ENCODE assay signal across 11 cellular contexts in genomic region chr15:58361291-58361759, GRCh38.
DNase-seq lines count a peak whose midpoint lies in the region; ATAC-seq, FAIRE-seq and TF ChIP-seq lines count a peak whose summit lies in the region.
"Had no signal": no experiment of that assay in that cellular context is flagged by ENCODE, and none has a peak within 500 bp of the region (broad histone marks: within the 10 kb centered on the region; RNA-seq: fewer than 3 reads in every experiment).

No MANE protein-coding gene starts in this region.

- H3K27me3 ChIP-seq in K562 (ENCODE audit: control insufficient read depth in 2 of 2, insufficient read depth in 2 of 2, low read length in 2 of 2), result no peaks in the 10 kb centered on the region
- H3K27me3 ChIP-seq: heart left ventricle had no signal

- CTCF ChIA-PET in K562 (lab: Yijun Ruan, JAX; ENCODE audit: low intra/inter-chr PET ratio), result no interaction called here

- no peaks in the 10 kb centered on the region for H3K36me3 ChIP-seq in K562 (ENCODE audit: control insufficient read depth, insufficient read depth, low read length)
- H3K36me3 ChIP-seq: heart left ventricle had no signal

- H3K9ac ChIP-seq in K562 (ENCODE audit: insufficient read depth in 1 of 2, low read depth in 2 of 2, low read length in 2 of 2), result no peak overlapping the region

- peak overlapping the region; percentile 38; the same call in 1 of the 2 replicates for H2AFZ ChIP-seq in K562 (ENCODE audit: low read depth, low read length)

- no peaks in the 10 kb centered on the region for H3K79me2 ChIP-seq in K562 (ENCODE audit: control insufficient read depth, insufficient read depth, low read length)

- TF ChIP-seq CTCF in K562 (IDR thresholded peaks at IDR 0.05 in 2 of 3, conservative IDR thresholded peaks at IDR 0.05 in 1 of 3; ENCODE audit: insufficient read depth in 2 of 3, low read depth in 1 of 3, low read length in 3 of 3), result no peak

- H4K20me1 ChIP-seq in K562 (replicated peaks; ENCODE audit: control insufficient read depth, insufficient read depth, low read length), result no peaks in the 10 kb centered on the region

- DNase-seq in EH (ENCODE audit: low read depth) (peak; percentile 98), MV-4-11 (lab: John Stamatoyannopoulos, UW) (peak; percentile 85), K562 (ENCODE audit: extremely low read depth in 1 of 4, low spot score in 3 of 4) (no peak), myocyte (ENCODE audit: low read depth) (peak; percentile 66), putamen (ENCODE audit: low spot score) (no peak)
- DNase-seq in effector CD8-positive, alpha-beta T cell (lab: John Stamatoyannopoulos, UW), result no peak
- DNase-seq: activated naive CD8-positive, alpha-beta T cell treated with anti-CD3 and anti-CD28 coated beads, Interleukin-2, amount 50 U/mL, for 24 hours; heart left ventricle; nephron progenitor cell had no signal

- no peak for FAIRE-seq in K562 (lab: Jason Lieb, UNC)

- 78% methylated on average over 5 of the region's 5 CpGs for WGBS in K562 (ENCODE audit: insufficient coverage, low coverage, missing lambda C conversion rate)

- no peaks in the 10 kb centered on the region for H3K9me3 ChIP-seq in K562 (replicated peaks; ENCODE audit: control insufficient read depth, insufficient read depth, low read depth, low read length)

- no peak overlapping the region for H3K4me2 ChIP-seq in K562 (ENCODE audit: insufficient read depth, low read length)

- POLR2A ChIA-PET in K562 (lab: Yijun Ruan, JAX), result interaction anchor here (0.6 kb wide), 1 partner anchor 381 kb away, joined by 3 read pairs; no protein-coding TSS in a partner anchor

- no peak for TF ChIP-seq POLR2A in K562 (conservative IDR thresholded peaks at IDR 0.05)

- no peak for TF ChIP-seq RAD21 in K562 (CRISPR knock-in tag; conservative IDR thresholded peaks at IDR 0.05 in 1 of 2, IDR thresholded peaks at IDR 0.05 in 1 of 2)

- no peak for TF ChIP-seq EP300 in K562 (IDR thresholded peaks at IDR 0.05; ENCODE audit: low read length)

- H3K4me1 ChIP-seq in K562 (replicated peaks in 1 of 2; ENCODE audit: control insufficient read depth in 2 of 2, insufficient read depth in 2 of 2, low read length in 2 of 2), result peaks cover 3 to 21% of the 10 kb centered on the region in 2 experiments; a peak in 4 of 5 replicates

- no peak for ATAC-seq in K562
- no peak for ATAC-seq in HG02610 (IDR thresholded peaks at IDR 0.05; ENCODE audit: unreplicated experiment)
- no peak for ATAC-seq in SK-N-SH treated with all-trans-retinoic acid at 6 μM for 48 hours
- ATAC-seq: activated naive CD8-positive, alpha-beta T cell treated with anti-CD3 and anti-CD28 coated beads, Interleukin-2, amount 50 U/mL, for 24 hours had no signal

- no peaks in the 10 kb centered on the region for H3K9me1 ChIP-seq in K562 (ENCODE audit: control insufficient read depth, insufficient read depth, low read length)

- H3K4me3 ChIP-seq in K562, result no peak overlapping the region
- H3K4me3 ChIP-seq: heart left ventricle had no signal

- no TSS peak for BruUV-seq in K562 (replicated peaks; lab: Mats Ljungman, UMichigan)

- intact Hi-C loops in K562 (cut with micrococcal nuclease), result no loop called here

- H3K27ac ChIP-seq in K562 (ENCODE audit: extremely low read depth, low read depth, low read length), result no peak overlapping the region
- H3K27ac ChIP-seq: heart left ventricle had no signal

- in situ Hi-C loops in K562 (cut with MboI), result no loop called here

TF ChIP-seq in K562, 482 proteins besides CTCF, POLR2A, EP300 and RAD21 (continues in another document):
- TF ChIP-seq NCOA1 (IDR thresholded peaks at IDR 0.05; ENCODE audit: low read depth), result no peak
- no peak for TF ChIP-seq TEAD4 (IDR thresholded peaks at IDR 0.05; ENCODE audit: low read length)
- TF ChIP-seq TEAD4 (CRISPR knock-in tag; IDR thresholded peaks at IDR 0.05; ENCODE audit: borderline replicate concordance), result no peak
- TF ChIP-seq DLX4 (CRISPR knock-in tag; IDR thresholded peaks at IDR 0.05), result no peak
- TF ChIP-seq, protein P1, sequence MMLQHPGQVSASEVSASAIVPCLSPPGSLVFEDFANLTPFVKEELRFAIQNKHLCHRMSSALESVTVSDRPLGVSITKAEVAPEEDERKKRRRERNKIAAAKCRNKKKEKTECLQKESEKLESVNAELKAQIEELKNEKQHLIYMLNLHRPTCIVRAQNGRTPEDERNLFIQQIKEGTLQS (IDR thresholded peaks at IDR 0.05), result peak; percentile 55; the same call in 1 of the 2 replicates
- TF ChIP-seq, protein P1 (CRISPR knock-in tag; conservative IDR thresholded peaks at IDR 0.05), result no peak
- peak; percentile 67; the same call in 1 of the 2 replicates for TF ChIP-seq ATF7 (IDR thresholded peaks at IDR 0.05)
- TF ChIP-seq CEBPB (tag; IDR thresholded peaks at IDR 0.05), result peak; percentile 94
- TF ChIP-seq ZNF766 (CRISPR knock-in tag; conservative IDR thresholded peaks at IDR 0.05), result 0 out of 2 replicates have a peak, but pooled peaks have one; percentile 45
- TF ChIP-seq HEY1 (CRISPR knock-in tag; IDR thresholded peaks at IDR 0.05; ENCODE audit: borderline replicate concordance), result no peak
- peak; percentile 63 for TF ChIP-seq CEBPG (CRISPR knock-in tag; IDR thresholded peaks at IDR 0.05)
- peak; percentile 66 to 91 for TF ChIP-seq CEBPG (tag; conservative IDR thresholded peaks at IDR 0.05 in 1 of 2, IDR thresholded peaks at IDR 0.05 in 1 of 2)
- TF ChIP-seq SMARCB1 (IDR thresholded peaks at IDR 0.05; ENCODE audit: insufficient read length, low read depth), result no peak
- no peak for TF ChIP-seq IRF9 (tag; IDR thresholded peaks at IDR 0.05)
- no peak for TF ChIP-seq FOS (IDR thresholded peaks at IDR 0.05; ENCODE audit: extremely low read depth, insufficient read length)

TF ChIP-seq in SK-N-SH treated with all-trans-retinoic acid at 6 μM for 48 hours, 23 proteins besides CTCF, POLR2A, EP300 and RAD21:
- TF ChIP-seq, protein P2, sequence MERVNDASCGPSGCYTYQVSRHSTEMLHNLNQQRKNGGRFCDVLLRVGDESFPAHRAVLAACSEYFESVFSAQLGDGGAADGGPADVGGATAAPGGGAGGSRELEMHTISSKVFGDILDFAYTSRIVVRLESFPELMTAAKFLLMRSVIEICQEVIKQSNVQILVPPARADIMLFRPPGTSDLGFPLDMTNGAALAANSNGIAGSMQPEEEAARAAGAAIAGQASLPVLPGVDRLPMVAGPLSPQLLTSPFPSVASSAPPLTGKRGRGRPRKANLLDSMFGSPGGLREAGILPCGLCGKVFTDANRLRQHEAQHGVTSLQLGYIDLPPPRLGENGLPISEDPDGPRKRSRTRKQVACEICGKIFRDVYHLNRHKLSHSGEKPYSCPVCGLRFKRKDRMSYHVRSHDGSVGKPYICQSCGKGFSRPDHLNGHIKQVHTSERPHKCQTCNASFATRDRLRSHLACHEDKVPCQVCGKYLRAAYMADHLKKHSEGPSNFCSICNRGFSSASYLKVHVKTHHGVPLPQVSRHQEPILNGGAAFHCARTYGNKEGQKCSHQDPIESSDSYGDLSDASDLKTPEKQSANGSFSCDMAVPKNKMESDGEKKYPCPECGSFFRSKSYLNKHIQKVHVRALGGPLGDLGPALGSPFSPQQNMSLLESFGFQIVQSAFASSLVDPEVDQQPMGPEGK (CRISPR knock-in tag; IDR thresholded peaks at IDR 0.05; ENCODE audit: borderline replicate concordance), result no peak
- TF ChIP-seq PPARA (CRISPR knock-in tag; IDR thresholded peaks at IDR 0.05; ENCODE audit: borderline replicate concordance) (no peak), CSDC2 (CRISPR knock-in tag; IDR thresholded peaks at IDR 0.05) (no peak), BACH2 (CRISPR knock-in tag; IDR thresholded peaks at IDR 0.05; ENCODE audit: borderline replicate concordance) (no peak), TOX (CRISPR knock-in tag; IDR thresholded peaks at IDR 0.05; ENCODE audit: borderline replicate concordance) (no peak), OSR1 (CRISPR knock-in tag; IDR thresholded peaks at IDR 0.05) (no peak), ZNF70 (CRISPR knock-in tag; IDR thresholded peaks at IDR 0.05) (no peak), TCF4 (CRISPR knock-in tag; IDR thresholded peaks at IDR 0.05; ENCODE audit: borderline replicate concordance) (no peak), CSRNP3 (CRISPR knock-in tag; IDR thresholded peaks at IDR 0.05) (no peak), ZC3H10 (CRISPR knock-in tag; IDR thresholded peaks at IDR 0.05) (no peak), ZFP30 (CRISPR knock-in tag; IDR thresholded peaks at IDR 0.05) (no peak)

Comparison
In these comparisons a context has a peak if more than half of its experiments do, and no peak if none do; other contexts are left out.
1. DNase-seq: peak in EH (single experiment), MV-4-11 (single experiment) and myocyte (single experiment); none in K562 (0 of 4), putamen (single experiment) and effector CD8-positive, alpha-beta T cell (single experiment).